Comparison of ENCODE assay signal across 17 cellular contexts in the genomic region with DNA sequence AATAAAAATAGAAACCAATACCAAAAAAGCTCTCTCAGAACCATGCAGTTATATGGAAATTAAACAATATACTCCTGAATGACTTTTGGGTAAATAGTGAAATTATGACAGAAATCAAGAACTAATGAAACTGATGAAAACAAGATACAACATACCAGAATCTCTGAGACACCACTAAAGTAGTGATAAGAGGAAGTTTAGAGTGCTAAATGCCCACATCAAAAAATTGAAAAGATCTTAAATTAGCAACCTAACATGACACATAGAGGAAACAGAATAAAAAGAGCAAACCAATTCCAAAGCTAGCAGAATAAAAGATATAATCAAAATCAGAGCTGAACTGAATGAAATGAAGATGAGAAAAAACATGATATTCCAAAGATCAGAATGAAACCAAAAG.
"Had no signal": no experiment of that assay in that cellular context is flagged by ENCODE, and none has a peak within 500 bp of the region (broad histone marks: within the 10 kb centered on the region; RNA-seq: fewer than 3 reads in every experiment).

No MANE protein-coding gene starts in this region.

- H3K9me3 Mint-ChIP-seq: effector memory CD8-positive, alpha-beta T cell had no signal

- DNase-seq: activated CD4-positive, alpha-beta T cell treated with anti-CD3 and anti-CD28 coated beads, Interleukin-2, amount 50 U/mL, for 48 hours; activated gamma-delta T cell; activated T-cell treated with anti-CD3 and anti-CD28 coated beads, Interleukin-2, amount 50 U/mL, for 4 hours; anterior cingulate cortex; cerebellar nuclear complex; effector memory CD8-positive, alpha-beta T cell; foreskin keratinocyte; kidney glomerular epithelial cell; left ventricle myocardium superior; nephron progenitor cell; occipital lobe; stimulated activated CD4-positive, alpha-beta T cell treated with anti-CD3 and anti-CD28 coated beads, Interleukin-2, amount 100 ng/mL, for 48 hours; stimulated activated naive CD4-positive, alpha-beta T cell; transverse colon had no signal

- H3K27ac ChIP-seq: foreskin keratinocyte, right atrium auricular region, transverse colon had no signal

- H3K27me3 Mint-ChIP-seq: effector memory CD8-positive, alpha-beta T cell; memory B cell; progenitor cell of endocrine pancreas had no signal

- H3K4me3 ChIP-seq: right atrium auricular region, transverse colon had no signal

- H3K4me3 Mint-ChIP-seq: activated T-cell treated with anti-CD3 and anti-CD28 coated beads, Interleukin-2, amount 50 U/mL, for 4 hours; memory B cell; nephron progenitor cell had no signal

- ATAC-seq: effector memory CD8-positive, alpha-beta T cell; foreskin keratinocyte; left ventricle myocardium superior had no signal

- H3K36me3 ChIP-seq: right atrium auricular region, transverse colon had no signal

- H3K27me3 ChIP-seq: foreskin keratinocyte, right atrium auricular region, transverse colon had no signal

- H3K4me1 Mint-ChIP-seq: nephron progenitor cell had no signal

- H3K27ac Mint-ChIP-seq: memory B cell, nephron progenitor cell, progenitor cell of endocrine pancreas had no signal

- H3K4me1 ChIP-seq: foreskin keratinocyte, right atrium auricular region, transverse colon had no signal
